1 cellular context compared by ENCODE assay signal in the genomic region with DNA sequence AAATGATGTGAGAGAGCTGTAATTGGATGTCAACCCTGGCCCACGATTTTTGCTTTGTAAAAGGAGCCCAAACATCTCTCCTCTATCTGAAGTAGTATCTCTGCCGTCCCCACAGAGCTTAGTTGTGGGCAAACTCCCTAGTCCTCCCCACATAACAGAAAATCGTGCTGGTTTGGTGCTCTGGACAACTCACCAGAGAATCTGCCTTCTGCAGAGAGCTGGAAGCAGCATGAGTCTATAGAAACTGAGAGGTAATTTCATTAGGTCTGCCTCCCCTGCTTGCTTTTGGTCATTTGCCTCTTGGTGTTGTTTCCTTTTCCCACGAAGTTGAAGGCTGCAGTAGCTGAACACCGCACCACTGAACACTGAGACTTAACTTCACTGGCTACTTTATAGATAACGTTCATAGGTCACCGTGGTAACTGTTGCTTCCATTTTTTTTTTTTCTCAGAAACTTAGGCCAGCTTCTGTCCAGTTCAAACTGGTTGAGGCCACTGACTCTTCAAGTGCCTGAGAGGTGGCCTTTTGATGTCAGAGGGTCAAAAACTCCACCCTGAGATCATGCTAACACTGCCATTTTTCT.
TF ChIP-seq lines count a peak whose summit lies in the region.

No MANE protein-coding gene starts in this region.

TF ChIP-seq in H1, 55 proteins besides CTCF, POLR2A, EP300 and RAD21:
- TF ChIP-seq, protein P1, sequence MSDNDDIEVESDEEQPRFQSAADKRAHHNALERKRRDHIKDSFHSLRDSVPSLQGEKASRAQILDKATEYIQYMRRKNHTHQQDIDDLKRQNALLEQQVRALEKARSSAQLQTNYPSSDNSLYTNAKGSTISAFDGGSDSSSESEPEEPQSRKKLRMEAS (IDR thresholded peaks at IDR 0.05): no peak
- TF ChIP-seq CBX5 (IDR thresholded peaks at IDR 0.05; ENCODE audit: low read depth, low read length) (no peak), RXRA (IDR thresholded peaks at IDR 0.05; ENCODE audit: insufficient read depth, low read depth, low read length) (no peak), SRF (IDR thresholded peaks at IDR 0.05; ENCODE audit: low read depth, low read length) (no peak), POLR2AphosphoS5 (IDR thresholded peaks at IDR 0.05; ENCODE audit: low read depth, low read length) (no peak), NANOG (IDR thresholded peaks at IDR 0.05; ENCODE audit: insufficient read depth, low read depth, low read length, poor library complexity, severe bottlenecking) (no peak), MAFK (IDR thresholded peaks at IDR 0.05; ENCODE audit: low read depth, low read length) (no peak), CBX8 (IDR thresholded peaks at IDR 0.05; ENCODE audit: borderline replicate concordance, low read depth, low read length) (no peak), EGR1 (IDR thresholded peaks at IDR 0.05; ENCODE audit: borderline replicate concordance, low read depth, low read length) (no peak), GABPA (IDR thresholded peaks at IDR 0.05; ENCODE audit: borderline replicate concordance, insufficient read depth, low read length) (no peak), KDM4A (IDR thresholded peaks at IDR 0.05; ENCODE audit: low read depth, low read length, severe bottlenecking) (no peak), HDAC6 (IDR thresholded peaks at IDR 0.05; ENCODE audit: low read depth, low read length) (no peak), HDAC2 (IDR thresholded peaks at IDR 0.05; ENCODE audit: borderline replicate concordance in 1 of 2, low read depth in 2 of 2, low read length in 2 of 2) (no peak), KDM1A (IDR thresholded peaks at IDR 0.05; ENCODE audit: borderline replicate concordance, low read length) (no peak), RFX5 (IDR thresholded peaks at IDR 0.05; ENCODE audit: borderline replicate concordance, low read depth, low read length) (no peak), ASH2L (IDR thresholded peaks at IDR 0.05; ENCODE audit: low read length) (no peak)
- TF ChIP-seq, protein P2, sequence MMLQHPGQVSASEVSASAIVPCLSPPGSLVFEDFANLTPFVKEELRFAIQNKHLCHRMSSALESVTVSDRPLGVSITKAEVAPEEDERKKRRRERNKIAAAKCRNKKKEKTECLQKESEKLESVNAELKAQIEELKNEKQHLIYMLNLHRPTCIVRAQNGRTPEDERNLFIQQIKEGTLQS (IDR thresholded peaks at IDR 0.05; ENCODE audit: insufficient read depth, low read depth, low read length): no peak
- TF ChIP-seq, protein P3, sequence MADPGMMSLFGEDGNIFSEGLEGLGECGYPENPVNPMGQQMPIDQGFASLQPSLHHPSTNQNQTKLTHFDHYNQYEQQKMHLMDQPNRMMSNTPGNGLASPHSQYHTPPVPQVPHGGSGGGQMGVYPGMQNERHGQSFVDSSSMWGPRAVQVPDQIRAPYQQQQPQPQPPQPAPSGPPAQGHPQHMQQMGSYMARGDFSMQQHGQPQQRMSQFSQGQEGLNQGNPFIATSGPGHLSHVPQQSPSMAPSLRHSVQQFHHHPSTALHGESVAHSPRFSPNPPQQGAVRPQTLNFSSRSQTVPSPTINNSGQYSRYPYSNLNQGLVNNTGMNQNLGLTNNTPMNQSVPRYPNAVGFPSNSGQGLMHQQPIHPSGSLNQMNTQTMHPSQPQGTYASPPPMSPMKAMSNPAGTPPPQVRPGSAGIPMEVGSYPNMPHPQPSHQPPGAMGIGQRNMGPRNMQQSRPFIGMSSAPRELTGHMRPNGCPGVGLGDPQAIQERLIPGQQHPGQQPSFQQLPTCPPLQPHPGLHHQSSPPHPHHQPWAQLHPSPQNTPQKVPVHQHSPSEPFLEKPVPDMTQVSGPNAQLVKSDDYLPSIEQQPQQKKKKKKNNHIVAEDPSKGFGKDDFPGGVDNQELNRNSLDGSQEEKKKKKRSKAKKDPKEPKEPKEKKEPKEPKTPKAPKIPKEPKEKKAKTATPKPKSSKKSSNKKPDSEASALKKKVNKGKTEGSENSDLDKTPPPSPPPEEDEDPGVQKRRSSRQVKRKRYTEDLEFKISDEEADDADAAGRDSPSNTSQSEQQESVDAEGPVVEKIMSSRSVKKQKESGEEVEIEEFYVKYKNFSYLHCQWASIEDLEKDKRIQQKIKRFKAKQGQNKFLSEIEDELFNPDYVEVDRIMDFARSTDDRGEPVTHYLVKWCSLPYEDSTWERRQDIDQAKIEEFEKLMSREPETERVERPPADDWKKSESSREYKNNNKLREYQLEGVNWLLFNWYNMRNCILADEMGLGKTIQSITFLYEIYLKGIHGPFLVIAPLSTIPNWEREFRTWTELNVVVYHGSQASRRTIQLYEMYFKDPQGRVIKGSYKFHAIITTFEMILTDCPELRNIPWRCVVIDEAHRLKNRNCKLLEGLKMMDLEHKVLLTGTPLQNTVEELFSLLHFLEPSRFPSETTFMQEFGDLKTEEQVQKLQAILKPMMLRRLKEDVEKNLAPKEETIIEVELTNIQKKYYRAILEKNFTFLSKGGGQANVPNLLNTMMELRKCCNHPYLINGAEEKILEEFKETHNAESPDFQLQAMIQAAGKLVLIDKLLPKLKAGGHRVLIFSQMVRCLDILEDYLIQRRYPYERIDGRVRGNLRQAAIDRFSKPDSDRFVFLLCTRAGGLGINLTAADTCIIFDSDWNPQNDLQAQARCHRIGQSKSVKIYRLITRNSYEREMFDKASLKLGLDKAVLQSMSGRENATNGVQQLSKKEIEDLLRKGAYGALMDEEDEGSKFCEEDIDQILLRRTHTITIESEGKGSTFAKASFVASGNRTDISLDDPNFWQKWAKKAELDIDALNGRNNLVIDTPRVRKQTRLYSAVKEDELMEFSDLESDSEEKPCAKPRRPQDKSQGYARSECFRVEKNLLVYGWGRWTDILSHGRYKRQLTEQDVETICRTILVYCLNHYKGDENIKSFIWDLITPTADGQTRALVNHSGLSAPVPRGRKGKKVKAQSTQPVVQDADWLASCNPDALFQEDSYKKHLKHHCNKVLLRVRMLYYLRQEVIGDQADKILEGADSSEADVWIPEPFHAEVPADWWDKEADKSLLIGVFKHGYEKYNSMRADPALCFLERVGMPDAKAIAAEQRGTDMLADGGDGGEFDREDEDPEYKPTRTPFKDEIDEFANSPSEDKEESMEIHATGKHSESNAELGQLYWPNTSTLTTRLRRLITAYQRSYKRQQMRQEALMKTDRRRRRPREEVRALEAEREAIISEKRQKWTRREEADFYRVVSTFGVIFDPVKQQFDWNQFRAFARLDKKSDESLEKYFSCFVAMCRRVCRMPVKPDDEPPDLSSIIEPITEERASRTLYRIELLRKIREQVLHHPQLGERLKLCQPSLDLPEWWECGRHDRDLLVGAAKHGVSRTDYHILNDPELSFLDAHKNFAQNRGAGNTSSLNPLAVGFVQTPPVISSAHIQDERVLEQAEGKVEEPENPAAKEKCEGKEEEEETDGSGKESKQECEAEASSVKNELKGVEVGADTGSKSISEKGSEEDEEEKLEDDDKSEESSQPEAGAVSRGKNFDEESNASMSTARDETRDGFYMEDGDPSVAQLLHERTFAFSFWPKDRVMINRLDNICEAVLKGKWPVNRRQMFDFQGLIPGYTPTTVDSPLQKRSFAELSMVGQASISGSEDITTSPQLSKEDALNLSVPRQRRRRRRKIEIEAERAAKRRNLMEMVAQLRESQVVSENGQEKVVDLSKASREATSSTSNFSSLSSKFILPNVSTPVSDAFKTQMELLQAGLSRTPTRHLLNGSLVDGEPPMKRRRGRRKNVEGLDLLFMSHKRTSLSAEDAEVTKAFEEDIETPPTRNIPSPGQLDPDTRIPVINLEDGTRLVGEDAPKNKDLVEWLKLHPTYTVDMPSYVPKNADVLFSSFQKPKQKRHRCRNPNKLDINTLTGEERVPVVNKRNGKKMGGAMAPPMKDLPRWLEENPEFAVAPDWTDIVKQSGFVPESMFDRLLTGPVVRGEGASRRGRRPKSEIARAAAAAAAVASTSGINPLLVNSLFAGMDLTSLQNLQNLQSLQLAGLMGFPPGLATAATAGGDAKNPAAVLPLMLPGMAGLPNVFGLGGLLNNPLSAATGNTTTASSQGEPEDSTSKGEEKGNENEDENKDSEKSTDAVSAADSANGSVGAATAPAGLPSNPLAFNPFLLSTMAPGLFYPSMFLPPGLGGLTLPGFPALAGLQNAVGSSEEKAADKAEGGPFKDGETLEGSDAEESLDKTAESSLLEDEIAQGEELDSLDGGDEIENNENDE (IDR thresholded peaks at IDR 0.05; ENCODE audit: insufficient replicate concordance, low read length): no peak
